ENCODE assay signal across 8 cellular contexts in genomic region chr6:73586416-73586974, GRCh38.
DNase-seq lines count a peak whose midpoint lies in the region; ATAC-seq and TF ChIP-seq lines count a peak whose summit lies in the region.

No MANE protein-coding gene starts in this region.

- H3K9me3 Mint-ChIP-seq in activated T-helper 1 cell treated with anti-CD3 and anti-CD28 coated beads, Interleukin-12 subunit alpha, Interleukin-12 subunit beta, Interleukin-2, Interleukin-4 antibody, amounts not matched to agents 30 ng/mL and 10 ng/mL and 1 ng/mL, durations not matched to agents 14 hours and 24 hours and 36 hours = no peaks in the 10 kb centered on the region
- no peaks in the 10 kb centered on the region for H3K9me3 Mint-ChIP-seq in stimulated activated effector memory CD8-positive, alpha-beta T cell treated with anti-CD3 and anti-CD28 coated beads, Interleukin-12 subunit alpha, Interleukin-12 subunit beta, amount 100 ng/mL, for 72 hours

- ATAC-seq in HG03025 (IDR thresholded peaks at IDR 0.05; ENCODE audit: low FRiP score, unreplicated experiment) (peak; percentile 16), HG03469 (IDR thresholded peaks at IDR 0.05; ENCODE audit: unreplicated experiment) (no peak)
- peak; percentile 3 for ATAC-seq in stimulated activated effector memory CD8-positive, alpha-beta T cell treated with anti-CD3 and anti-CD28 coated beads, Interleukin-12 subunit alpha, Interleukin-12 subunit beta, amount 100 ng/mL, for 72 hours

- H3K4me3 ChIP-seq in GM12864 (ENCODE audit: low read depth, low read length) (peak overlapping the region; percentile 20; the same call in 1 of the 2 replicates), right atrium auricular region (peak overlapping the region in 1 of 2 donors; percentile 7)

- H3K27ac Mint-ChIP-seq in activated T-helper 1 cell treated with anti-CD3 and anti-CD28 coated beads, Interleukin-12 subunit alpha, Interleukin-12 subunit beta, Interleukin-2, Interleukin-4 antibody, amounts not matched to agents 30 ng/mL and 10 ng/mL and 1 ng/mL, durations not matched to agents 14 hours and 24 hours and 36 hours = peak overlapping the region; percentile 92
- peak overlapping the region; percentile 95 for H3K27ac Mint-ChIP-seq in stimulated activated effector memory CD8-positive, alpha-beta T cell treated with anti-CD3 and anti-CD28 coated beads, Interleukin-12 subunit alpha, Interleukin-12 subunit beta, amount 100 ng/mL, for 72 hours

- no peaks in the 10 kb centered on the region for H3K36me3 ChIP-seq in right atrium auricular region

- H3K4me3 Mint-ChIP-seq in activated T-helper 1 cell treated with anti-CD3 and anti-CD28 coated beads, Interleukin-12 subunit alpha, Interleukin-12 subunit beta, Interleukin-2, Interleukin-4 antibody, amounts not matched to agents 30 ng/mL and 10 ng/mL and 1 ng/mL, durations not matched to agents 14 hours and 24 hours and 36 hours = peak overlapping the region; percentile 79
- peak overlapping the region; percentile 68 for H3K4me3 Mint-ChIP-seq in stimulated activated effector memory CD8-positive, alpha-beta T cell treated with anti-CD3 and anti-CD28 coated beads, Interleukin-12 subunit alpha, Interleukin-12 subunit beta, amount 100 ng/mL, for 72 hours

- H3K27me3 Mint-ChIP-seq in activated T-helper 1 cell treated with anti-CD3 and anti-CD28 coated beads, Interleukin-12 subunit alpha, Interleukin-12 subunit beta, Interleukin-2, Interleukin-4 antibody, amounts not matched to agents 30 ng/mL and 10 ng/mL and 1 ng/mL, durations not matched to agents 14 hours and 24 hours and 36 hours (ENCODE audit: insufficient read depth) = no peaks in the 10 kb centered on the region

- H3K9me3 ChIP-seq in right atrium auricular region = no peaks in the 10 kb centered on the region

- peak overlapping the region; percentile 89 to 90 for H3K27ac ChIP-seq in right atrium auricular region

- peaks cover 23% of the 10 kb centered on the region for H3K4me1 Mint-ChIP-seq in activated T-helper 1 cell treated with anti-CD3 and anti-CD28 coated beads, Interleukin-12 subunit alpha, Interleukin-12 subunit beta, Interleukin-2, Interleukin-4 antibody, amounts not matched to agents 30 ng/mL and 10 ng/mL and 1 ng/mL, durations not matched to agents 14 hours and 24 hours and 36 hours (ENCODE audit: low read depth)
- peaks cover 23% of the 10 kb centered on the region for H3K4me1 Mint-ChIP-seq in stimulated activated effector memory CD8-positive, alpha-beta T cell treated with anti-CD3 and anti-CD28 coated beads, Interleukin-12 subunit alpha, Interleukin-12 subunit beta, amount 100 ng/mL, for 72 hours

- H3K36me3 Mint-ChIP-seq in activated T-helper 1 cell treated with anti-CD3 and anti-CD28 coated beads, Interleukin-12 subunit alpha, Interleukin-12 subunit beta, Interleukin-2, Interleukin-4 antibody, amounts not matched to agents 30 ng/mL and 10 ng/mL and 1 ng/mL, durations not matched to agents 14 hours and 24 hours and 36 hours (ENCODE audit: low read depth) = peaks cover 2% of the 10 kb centered on the region
- peaks cover 10% of the 10 kb centered on the region for H3K36me3 Mint-ChIP-seq in stimulated activated effector memory CD8-positive, alpha-beta T cell treated with anti-CD3 and anti-CD28 coated beads, Interleukin-12 subunit alpha, Interleukin-12 subunit beta, amount 100 ng/mL, for 72 hours

- no peak for TF ChIP-seq CTCF in GM12864 (IDR thresholded peaks at IDR 0.05; ENCODE audit: low read depth, low read length, missing control alignments)
- no peak for TF ChIP-seq CTCF in right atrium auricular region (IDR thresholded peaks at IDR 0.05)

- no peaks in the 10 kb centered on the region for H3K27me3 ChIP-seq in right atrium auricular region

- no peak for DNase-seq in GM12864 (ENCODE audit: low read depth)
- no peak for DNase-seq in activated T-helper 1 cell treated with anti-CD3 and anti-CD28 coated beads, Interleukin-12 subunit alpha, Interleukin-12 subunit beta, Interleukin-2, Interleukin-4 antibody, amounts not matched to agents 30 ng/mL and 10 ng/mL and 1 ng/mL, durations not matched to agents 14 hours and 24 hours and 36 hours (ENCODE audit: low spot score)
- no peak for DNase-seq in right atrium auricular region (ENCODE audit: low spot score)
- DNase-seq in stimulated activated effector memory CD8-positive, alpha-beta T cell treated with anti-CD3 and anti-CD28 coated beads, Interleukin-12 subunit alpha, Interleukin-12 subunit beta, amount 100 ng/mL, for 72 hours (ENCODE audit: low spot score in 2 of 2) = no peak
- DNase-seq in AG20443 (ENCODE audit: low spot score) = no peak
- DNase-seq in 8988T = no peak

- intact Hi-C loops in activated T-helper 1 cell treated with anti-CD3 and anti-CD28 coated beads, Interleukin-12 subunit alpha, Interleukin-12 subunit beta, Interleukin-2, Interleukin-4 antibody, amounts not matched to agents 30 ng/mL and 10 ng/mL and 1 ng/mL, durations not matched to agents 14 hours and 24 hours and 36 hours (cut with micrococcal nuclease) = loop anchor here (2.0 to 10.0 kb wide), 4 partner anchors 24 to 1658 kb away; partner anchors contain the start of genes COX7A2 and KCNQ5

- peaks cover 0 to 18% of the 10 kb centered on the region in 2 donors for H3K4me1 ChIP-seq in right atrium auricular region
